Comparison of ENCODE assay signal across 8 cellular contexts in the genomic region with DNA sequence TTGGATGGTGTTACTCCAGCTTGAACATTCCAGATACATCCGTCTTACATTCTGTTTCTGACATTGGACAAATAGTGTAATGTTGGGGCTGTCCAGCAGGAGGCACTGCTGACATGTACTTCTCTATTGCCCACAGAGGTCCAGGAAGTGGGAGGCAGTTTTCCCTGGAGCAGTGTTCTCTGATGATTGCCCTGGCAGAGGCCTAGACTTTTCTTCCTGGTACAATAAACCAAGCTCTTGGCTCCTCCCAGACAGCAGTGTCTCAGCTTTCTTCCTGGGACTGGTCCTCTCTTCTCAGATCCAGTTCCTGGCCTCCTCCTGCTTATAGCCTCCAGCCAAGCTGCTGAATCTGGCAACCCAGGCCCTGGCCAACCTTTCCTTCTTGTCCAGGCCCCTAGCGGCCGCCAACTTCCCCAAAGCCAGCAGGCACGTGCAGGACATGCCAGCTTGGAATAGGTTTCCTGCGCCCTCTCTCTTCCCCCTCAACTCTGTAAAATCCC. TPM values are rescaled to one million over a fixed set of nuclear protein-coding genes. Genes with fewer than 3 reads are reported as not detected.
DNase-seq lines count a peak whose midpoint lies in the region; ATAC-seq and TF ChIP-seq lines count a peak whose summit lies in the region.

No MANE protein-coding gene starts in this region.

- peaks cover 2% of the 10 kb centered on the region; the same call in 1 of the 2 replicates for H3F3A ChIP-seq in DOHH2 (ENCODE audit: control insufficient read depth, insufficient read depth)

- ATAC-seq in GM21825 (IDR thresholded peaks at IDR 0.05; ENCODE audit: unreplicated experiment) (no peak), GM18502 (IDR thresholded peaks at IDR 0.05; ENCODE audit: poor library complexity, unreplicated experiment) (no peak)

- peaks cover 66% of the 10 kb centered on the region for H3K4me1 ChIP-seq in DOHH2 (ENCODE audit: control insufficient read depth, low read length)

- peaks cover 8% of the 10 kb centered on the region for H3K36me3 ChIP-seq in DOHH2 (ENCODE audit: control insufficient read depth, low read length)

- no peaks in the 10 kb centered on the region for H4K20me1 ChIP-seq in DOHH2 (ENCODE audit: control insufficient read depth, insufficient read depth, low read depth, low read length)

- no peaks in the 10 kb centered on the region for H3K27me3 ChIP-seq in DOHH2 (ENCODE audit: control insufficient read depth, low read length)

- no peaks in the 10 kb centered on the region for H3K9me3 ChIP-seq in DOHH2 (ENCODE audit: control insufficient read depth, insufficient read depth, low read length)

- DNase-seq in LoVo (ENCODE audit: low spot score) (peak; percentile 91), SK-N-DZ (ENCODE audit: low spot score) (peak; percentile 33), amniotic stem cell (lab: John Stamatoyannopoulos, UW) (peak; percentile 58), cardiac septum (ENCODE audit: low spot score) (peak; percentile 83), posterior vena cava (ENCODE audit: low spot score) (peak; percentile 89)

- H3K4me3 ChIP-seq in DOHH2 (ENCODE audit: low read length) = peak overlapping the region; percentile 24

- peaks cover 12% of the 10 kb centered on the region for H3K79me2 ChIP-seq in DOHH2 (ENCODE audit: control insufficient read depth, low read length)

- peak overlapping the region; percentile 36 for H3K27ac ChIP-seq in DOHH2 (ENCODE audit: low read depth, low read length)

- peak; percentile 84 for TF ChIP-seq CTCF in DOHH2 (IDR thresholded peaks at IDR 0.05; ENCODE audit: low read depth, low read length, poor library complexity, severe bottlenecking)

- intact Hi-C loops in cardiac septum (cut with DNase I) = loop anchor here (5.0 kb wide), 1 partner anchor 430 kb away; no protein-coding TSS in a partner anchor
- intact Hi-C loops in posterior vena cava (cut with DNase I) = loop anchor here (2.0 to 5.0 kb wide), 2 partner anchors 189 to 190 kb away; no protein-coding TSS in a partner anchor

- no peaks in the 10 kb centered on the region for H3K9me2 ChIP-seq in DOHH2 (replicated peaks; ENCODE audit: control insufficient read depth, low read length)

- peak overlapping the region; percentile 54 for H3K4me2 ChIP-seq in DOHH2 (ENCODE audit: low read length)

RNA-seq across cellular contexts. Expression of a gene that starts 14.9 kb away (rescaled TPM):
- not detected in 2 replicates for polyA plus RNA-seq in SK-N-DZ (2014; cell fraction: cytosol; rRNA removed)
- 0.05 TPM in 1 of 2 replicates, not detected in the other for polyA plus RNA-seq in SK-N-DZ (2014; cell fraction: nucleus; rRNA removed)
- total RNA-seq in cardiac septum = 2.3 TPM
- total RNA-seq in posterior vena cava = under 1 TPM; 0.43 to 0.51 TPM

RNA-seq across cellular contexts. Expression of a gene that starts 59.1 kb away (rescaled TPM):
- not detected in 2 replicates for polyA plus RNA-seq in SK-N-DZ (2014; cell fraction: cytosol; rRNA removed)
- polyA plus RNA-seq in SK-N-DZ (2014; cell fraction: nucleus; rRNA removed) = not detected in 2 replicates
- total RNA-seq in cardiac septum (0.35 TPM), posterior vena cava (under 1 TPM in 1 of 2 donors, not detected in 1; 0.10 TPM)

Comparison
In these comparisons a context has a peak if more than half of its experiments do, and no peak if none do; other contexts are left out.
1. DNase-seq: peak in every context shown above with its lines; median percentile 91 in LoVo; 89 in posterior vena cava; 83 in cardiac septum; 58 in amniotic stem cell; 33 in SK-N-DZ.